23 cellular contexts compared by ENCODE assay signal in the genomic region with DNA sequence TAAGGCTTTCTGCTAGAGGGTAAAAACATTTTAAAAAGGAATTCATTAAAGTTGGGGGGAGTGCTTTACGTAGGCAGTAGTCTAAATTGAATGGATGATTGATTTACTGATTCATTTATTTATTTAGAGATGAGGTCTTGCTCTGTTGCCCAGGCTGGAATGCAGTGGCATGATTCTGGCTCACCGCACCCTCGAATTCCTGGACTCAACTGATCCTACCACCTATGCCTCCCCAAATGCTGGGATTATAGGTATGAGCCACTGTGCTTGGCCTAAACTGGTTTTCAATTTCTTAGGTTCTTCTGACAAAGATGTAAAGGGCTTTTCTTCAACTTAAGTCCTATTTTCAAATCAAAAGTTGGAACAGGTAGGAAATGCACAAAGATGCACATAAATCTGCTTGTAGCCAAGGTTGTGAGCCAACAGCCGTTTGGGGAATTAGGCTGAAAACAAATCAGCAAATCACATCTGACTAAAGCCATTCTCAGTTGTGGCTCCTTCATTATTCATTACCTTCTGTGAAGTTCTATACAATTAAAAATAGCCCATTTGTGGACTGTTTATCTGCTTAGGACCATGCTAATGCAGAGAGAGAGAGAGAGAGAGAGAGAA.
DNase-seq lines count a peak whose midpoint lies in the region; ATAC-seq, FAIRE-seq and TF ChIP-seq lines count a peak whose summit lies in the region.
"Had no signal": no experiment of that assay in that cellular context is flagged by ENCODE, and none has a peak within 500 bp of the region (broad histone marks: within the 10 kb centered on the region; RNA-seq: fewer than 3 reads in every experiment).

No MANE protein-coding gene starts in this region.

- TF ChIP-seq EP300 in A549 (IDR thresholded peaks at IDR 0.05), result peak; percentile 77 to 93; a peak in 4 of 5 replicates

- H3K27ac Mint-ChIP-seq in brain, result peak overlapping the region; percentile 26 to 91 (median 51)
- H3K27ac Mint-ChIP-seq: activated CD4-positive, alpha-beta T cell treated with anti-CD3 and anti-CD28 coated beads, Interleukin-2, amount 10 ng/mL, durations not matched to agents 7 days and 5 days; stimulated activated naive CD8-positive, alpha-beta T cell treated with anti-CD3 and anti-CD28 coated beads, Interleukin-15, Interleukin-2, amounts not matched to agents 100 ng/mL and 50 ng/mL, for 24 hours had no signal

- CTCF ChIA-PET in A549 (lab: Yijun Ruan, JAX), result interaction anchor here (0.8 to 2.2 kb wide), 6 partner anchors 11 to 279 kb away, joined by 3 to 6 read pairs (median 4); no protein-coding TSS in a partner anchor

- no peaks in the 10 kb centered on the region for H3K36me3 ChIP-seq in gastrocnemius medialis
- H3K36me3 ChIP-seq: left ventricle myocardium inferior, right lobe of liver, upper lobe of left lung had no signal

- H3K4me3 Mint-ChIP-seq in brain, result peak overlapping the region in 1 of 5 experiments; percentile 54
- H3K4me3 Mint-ChIP-seq: activated CD4-positive, alpha-beta T cell treated with anti-CD3 and anti-CD28 coated beads, Interleukin-2, amount 10 ng/mL, durations not matched to agents 7 days and 5 days; stimulated activated naive CD8-positive, alpha-beta T cell treated with anti-CD3 and anti-CD28 coated beads, Interleukin-15, Interleukin-2, amounts not matched to agents 100 ng/mL and 50 ng/mL, for 24 hours had no signal

- H3K4me1 ChIP-seq in A549 (peaks cover 88% of the 10 kb centered on the region), gastrocnemius medialis (peaks cover 0 to 37% of the 10 kb centered on the region in 2 donors)
- H3K4me1 ChIP-seq: right lobe of liver had no signal

- H3K4me1 Mint-ChIP-seq in brain, result peaks cover 96% of the 10 kb centered on the region
- H3K4me1 Mint-ChIP-seq: activated CD4-positive, alpha-beta T cell treated with anti-CD3 and anti-CD28 coated beads, Interleukin-2, amount 10 ng/mL, durations not matched to agents 7 days and 5 days had no signal

- H3K9me3 ChIP-seq in A549 (no peaks in the 10 kb centered on the region), gastrocnemius medialis (no peaks in the 10 kb centered on the region)
- H3K9me3 ChIP-seq: left ventricle myocardium inferior, right lobe of liver, upper lobe of left lung had no signal

- POLR2A ChIA-PET in A549 (lab: Yijun Ruan, JAX), result interaction anchor here (1.2 to 1.7 kb wide), 2 partner anchors 13 to 114 kb away, joined by 3 read pairs; no protein-coding TSS in a partner anchor

- WGBS in A549 (ENCODE audit: missing lambda C conversion rate), result 4% methylated on average over 4 of the region's 4 CpGs

- H3K27me3 Mint-ChIP-seq in brain, result no peaks in the 10 kb centered on the region
- H3K27me3 Mint-ChIP-seq: activated CD4-positive, alpha-beta T cell treated with anti-CD3 and anti-CD28 coated beads, Interleukin-2, amount 10 ng/mL, durations not matched to agents 7 days and 5 days; stimulated activated naive CD8-positive, alpha-beta T cell treated with anti-CD3 and anti-CD28 coated beads, Interleukin-15, Interleukin-2, amounts not matched to agents 100 ng/mL and 50 ng/mL, for 24 hours had no signal

- intact Hi-C loops in gastrocnemius medialis (cut with DNase I; ENCODE audit: low total_unique reads), result no loop called here

- FAIRE-seq in A549 (lab: Jason Lieb, UNC), result peak; percentile 97

- peak overlapping the region; percentile 53 for H3K4me2 ChIP-seq in A549

- H3K27me3 ChIP-seq in gastrocnemius medialis, result no peaks in the 10 kb centered on the region
- H3K27me3 ChIP-seq: right lobe of liver, upper lobe of left lung had no signal

- peaks cover 0 to 3% (median 0%) of the 10 kb centered on the region in 5 experiments for H3K9me3 Mint-ChIP-seq in brain
- H3K9me3 Mint-ChIP-seq: activated CD4-positive, alpha-beta T cell treated with anti-CD3 and anti-CD28 coated beads, Interleukin-2, amount 10 ng/mL, durations not matched to agents 7 days and 5 days; stimulated activated naive CD8-positive, alpha-beta T cell treated with anti-CD3 and anti-CD28 coated beads, Interleukin-15, Interleukin-2, amounts not matched to agents 100 ng/mL and 50 ng/mL, for 24 hours had no signal

- H3K27ac ChIP-seq in A549, result peak overlapping the region; percentile 94 to 98
- H3K27ac ChIP-seq in gastrocnemius medialis, result no peak overlapping the region
- H3K27ac ChIP-seq: left ventricle myocardium inferior, right lobe of liver, SK-N-MC, upper lobe of left lung had no signal

- DNase-seq in A549 (ENCODE audit: low read depth in 1 of 2, low spot score in 1 of 2) (peak; percentile 43 to 93), M059J (ENCODE audit: low read depth) (peak; percentile 90), kidney tubule cell (ENCODE audit: low spot score) (peak; percentile 92), NCI-H2081 (lab: John Stamatoyannopoulos, UW) (no peak), GM13976 (ENCODE audit: low spot score) (no peak), gastrocnemius medialis (no peak)
- DNase-seq: activated CD4-positive, alpha-beta T cell treated with anti-CD3 and anti-CD28 coated beads, Interleukin-2, amount 10 ng/mL, durations not matched to agents 7 days and 5 days; activated CD8-positive, alpha-beta memory T cell treated with anti-CD3 and anti-CD28 coated beads, Interleukin-2, amount 50 U/mL, for 4 hours; activated naive CD4-positive, alpha-beta T cell; foreskin fibroblast; left ventricle myocardium inferior; MV-4-11; NCI-H2081 treated with DMSO at 0.1 percent for 48 hours; NCI-H526; OCI-M1; right lobe of liver; stimulated activated CD4-positive, alpha-beta T cell treated with anti-CD3 and anti-CD28 coated beads, Interleukin-2, amount 100 ng/mL, for 24 hours; T1000; upper lobe of left lung had no signal

- TF ChIP-seq CTCF in A549 (IDR thresholded peaks at IDR 0.05), result no peak
- TF ChIP-seq CTCF in brain (conservative IDR thresholded peaks at IDR 0.05), result no peak
- TF ChIP-seq CTCF in GM13976 (IDR thresholded peaks at IDR 0.05; ENCODE audit: borderline replicate concordance, control extremely low read depth, extremely low read depth, insufficient read depth, missing control alignments), result no peak
- TF ChIP-seq CTCF in gastrocnemius medialis (IDR thresholded peaks at IDR 0.05 in 4 of 5, conservative IDR thresholded peaks at IDR 0.05 in 1 of 5), result no peak

- ATAC-seq in A549, result peak; percentile 60 to 90
- ATAC-seq in HG02678 (IDR thresholded peaks at IDR 0.05; ENCODE audit: unreplicated experiment), result no peak
- no peak for ATAC-seq in gastrocnemius medialis

- in situ Hi-C loops in GM13976 (cut with MboI; ENCODE audit: low sequenced_read_pairs, unreplicated experiment) (no loop called here), gastrocnemius medialis (cut with MboI; ENCODE audit: low sequenced_read_pairs in 4 of 4) (no loop called here)

- H3K4me3 ChIP-seq in A549 (no peak overlapping the region), gastrocnemius medialis (no peak overlapping the region)
- H3K4me3 ChIP-seq: left ventricle myocardium inferior, right lobe of liver, SK-N-MC, upper lobe of left lung had no signal

- peak; percentile 49 to 58; a peak in 4 of 5 replicates for TF ChIP-seq RAD21 in A549 (conservative IDR thresholded peaks at IDR 0.05 in 1 of 2, IDR thresholded peaks at IDR 0.05 in 1 of 2)

- no peaks in the 10 kb centered on the region for H3K36me3 Mint-ChIP-seq in brain

- TF ChIP-seq POLR2A in A549 (IDR thresholded peaks at IDR 0.05; ENCODE audit: low read length), result no peak
- no peak for TF ChIP-seq POLR2A in gastrocnemius medialis (IDR thresholded peaks at IDR 0.05)

TF ChIP-seq in A549, 52 proteins besides CTCF, POLR2A, EP300 and RAD21 (continues in another document):
- no peak for TF ChIP-seq NFE2L2 (conservative IDR thresholded peaks at IDR 0.05; ENCODE audit: low read length)
- TF ChIP-seq FOSB (CRISPR knock-in tag; IDR thresholded peaks at IDR 0.05), result 0 out of 2 replicates have a peak, but pooled peaks have one; percentile 30
- no peak for TF ChIP-seq TP53 (CRISPR knock-in tag; IDR thresholded peaks at IDR 0.05)
- no peak; the same call in 1 of the 2 replicates for TF ChIP-seq RARB (CRISPR knock-in tag; IDR thresholded peaks at IDR 0.05)
- no peak for TF ChIP-seq ZFP36 (IDR thresholded peaks at IDR 0.05; ENCODE audit: borderline replicate concordance, partially characterized antibody)
- peak; percentile 43; the same call in 2 of the 3 replicates for TF ChIP-seq SMC3 (IDR thresholded peaks at IDR 0.05)
- TF ChIP-seq EHF (CRISPR knock-in tag; IDR thresholded peaks at IDR 0.05), result peak; percentile 50
- no peak for TF ChIP-seq EHMT2 (IDR thresholded peaks at IDR 0.05; ENCODE audit: low read depth)
- no peak for TF ChIP-seq NR3C1 (IDR thresholded peaks at IDR 0.05)
- TF ChIP-seq GATA3 (IDR thresholded peaks at IDR 0.05; ENCODE audit: borderline replicate concordance), result peak; percentile 99
- peak; percentile 68; the same call in 1 of the 2 replicates for TF ChIP-seq FOSL2 (IDR thresholded peaks at IDR 0.05)
- TF ChIP-seq FOSL2 (CRISPR knock-in tag; IDR thresholded peaks at IDR 0.05), result peak; percentile 91
- peak; percentile 40 to 91; a peak in 3 of 5 replicates for TF ChIP-seq JUN (IDR thresholded peaks at IDR 0.05)
- TF ChIP-seq ZC3H11A (IDR thresholded peaks at IDR 0.05), result no peak
- TF ChIP-seq, protein P1, sequence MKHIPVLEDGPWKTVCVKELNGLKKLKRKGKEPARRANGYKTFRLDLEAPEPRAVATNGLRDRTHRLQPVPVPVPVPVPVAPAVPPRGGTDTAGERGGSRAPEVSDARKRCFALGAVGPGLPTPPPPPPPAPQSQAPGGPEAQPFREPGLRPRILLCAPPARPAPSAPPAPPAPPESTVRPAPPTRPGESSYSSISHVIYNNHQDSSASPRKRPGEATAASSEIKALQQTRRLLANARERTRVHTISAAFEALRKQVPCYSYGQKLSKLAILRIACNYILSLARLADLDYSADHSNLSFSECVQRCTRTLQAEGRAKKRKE (CRISPR knock-in tag; IDR thresholded peaks at IDR 0.05; ENCODE audit: low read depth), result no peak
- TF ChIP-seq, protein P2, sequence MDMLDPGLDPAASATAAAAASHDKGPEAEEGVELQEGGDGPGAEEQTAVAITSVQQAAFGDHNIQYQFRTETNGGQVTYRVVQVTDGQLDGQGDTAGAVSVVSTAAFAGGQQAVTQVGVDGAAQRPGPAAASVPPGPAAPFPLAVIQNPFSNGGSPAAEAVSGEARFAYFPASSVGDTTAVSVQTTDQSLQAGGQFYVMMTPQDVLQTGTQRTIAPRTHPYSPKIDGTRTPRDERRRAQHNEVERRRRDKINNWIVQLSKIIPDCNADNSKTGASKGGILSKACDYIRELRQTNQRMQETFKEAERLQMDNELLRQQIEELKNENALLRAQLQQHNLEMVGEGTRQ (IDR thresholded peaks at IDR 0.05), result no peak

Comparison
In these comparisons a context has a peak if more than half of its experiments do, and no peak if none do; other contexts are left out.
1. ATAC-seq: peak in A549 (2 of 2); none in HG02678 (single experiment) and gastrocnemius medialis (0 of 2).
2. DNase-seq: peak in A549 (2 of 2), M059J (single experiment) and kidney tubule cell (single experiment); none in NCI-H2081 (0 of 2), GM13976 (single experiment) and gastrocnemius medialis (0 of 2).
3. H3K27ac ChIP-seq: peak in A549 (2 of 2); none in gastrocnemius medialis (0 of 4).